Comparison of ENCODE assay signal across 1 cellular context in the genomic region with DNA sequence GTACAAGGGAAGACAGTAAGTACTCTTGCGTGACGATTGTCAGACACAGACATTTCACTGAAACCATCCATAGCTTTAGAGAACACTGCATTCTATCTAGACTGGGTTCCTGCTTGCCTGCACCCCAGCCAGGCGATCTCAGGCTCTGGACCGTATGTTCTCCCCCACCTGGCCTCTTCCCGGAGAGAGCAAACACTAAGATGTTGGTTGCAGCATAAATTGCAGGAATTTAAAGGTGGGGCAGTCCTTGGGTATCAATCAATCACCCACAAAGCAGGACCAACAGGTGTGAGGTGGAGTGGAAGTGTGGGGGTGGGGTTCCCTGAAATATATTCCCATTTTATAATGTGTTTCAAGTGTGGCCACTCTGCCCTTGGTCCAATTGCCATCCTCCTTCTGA.
TF ChIP-seq lines count a peak whose summit lies in the region.

No MANE protein-coding gene starts in this region.

TF ChIP-seq in WTC11, 78 proteins besides CTCF, POLR2A, EP300 and RAD21 (continued from another document):
- TF ChIP-seq ZNF425 (CRISPR knock-in tag; conservative IDR thresholded peaks at IDR 0.05) (no peak), CDX4 (CRISPR knock-in tag; IDR thresholded peaks at IDR 0.05; ENCODE audit: borderline replicate concordance) (no peak), HMGA2 (CRISPR knock-in tag; IDR thresholded peaks at IDR 0.05) (no peak), NFATC4 (CRISPR knock-in tag; IDR thresholded peaks at IDR 0.05) (0 out of 2 replicates have a peak, but pooled peaks have one; percentile 36), PRRX2 (CRISPR knock-in tag; IDR thresholded peaks at IDR 0.05) (peak; percentile 23; the same call in 1 of the 2 replicates), FOXJ3 (CRISPR knock-in tag; IDR thresholded peaks at IDR 0.05; ENCODE audit: borderline replicate concordance) (no peak), JUN (CRISPR knock-in tag; IDR thresholded peaks at IDR 0.05) (no peak), ZNF317 (CRISPR knock-in tag; IDR thresholded peaks at IDR 0.05; ENCODE audit: borderline replicate concordance, low read depth) (no peak), TCF7 (CRISPR knock-in tag; IDR thresholded peaks at IDR 0.05; ENCODE audit: low read depth) (no peak), MXD4 (CRISPR knock-in tag; IDR thresholded peaks at IDR 0.05; ENCODE audit: borderline replicate concordance) (no peak), E2F5 (CRISPR knock-in tag; IDR thresholded peaks at IDR 0.05) (no peak), OVOL2 (CRISPR knock-in tag; IDR thresholded peaks at IDR 0.05; ENCODE audit: borderline replicate concordance) (no peak), AR (CRISPR knock-in tag; IDR thresholded peaks at IDR 0.05) (no peak)
- TF ChIP-seq, protein P1, sequence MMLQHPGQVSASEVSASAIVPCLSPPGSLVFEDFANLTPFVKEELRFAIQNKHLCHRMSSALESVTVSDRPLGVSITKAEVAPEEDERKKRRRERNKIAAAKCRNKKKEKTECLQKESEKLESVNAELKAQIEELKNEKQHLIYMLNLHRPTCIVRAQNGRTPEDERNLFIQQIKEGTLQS (CRISPR knock-in tag; conservative IDR thresholded peaks at IDR 0.05): no peak
- TF ChIP-seq, protein P2, sequence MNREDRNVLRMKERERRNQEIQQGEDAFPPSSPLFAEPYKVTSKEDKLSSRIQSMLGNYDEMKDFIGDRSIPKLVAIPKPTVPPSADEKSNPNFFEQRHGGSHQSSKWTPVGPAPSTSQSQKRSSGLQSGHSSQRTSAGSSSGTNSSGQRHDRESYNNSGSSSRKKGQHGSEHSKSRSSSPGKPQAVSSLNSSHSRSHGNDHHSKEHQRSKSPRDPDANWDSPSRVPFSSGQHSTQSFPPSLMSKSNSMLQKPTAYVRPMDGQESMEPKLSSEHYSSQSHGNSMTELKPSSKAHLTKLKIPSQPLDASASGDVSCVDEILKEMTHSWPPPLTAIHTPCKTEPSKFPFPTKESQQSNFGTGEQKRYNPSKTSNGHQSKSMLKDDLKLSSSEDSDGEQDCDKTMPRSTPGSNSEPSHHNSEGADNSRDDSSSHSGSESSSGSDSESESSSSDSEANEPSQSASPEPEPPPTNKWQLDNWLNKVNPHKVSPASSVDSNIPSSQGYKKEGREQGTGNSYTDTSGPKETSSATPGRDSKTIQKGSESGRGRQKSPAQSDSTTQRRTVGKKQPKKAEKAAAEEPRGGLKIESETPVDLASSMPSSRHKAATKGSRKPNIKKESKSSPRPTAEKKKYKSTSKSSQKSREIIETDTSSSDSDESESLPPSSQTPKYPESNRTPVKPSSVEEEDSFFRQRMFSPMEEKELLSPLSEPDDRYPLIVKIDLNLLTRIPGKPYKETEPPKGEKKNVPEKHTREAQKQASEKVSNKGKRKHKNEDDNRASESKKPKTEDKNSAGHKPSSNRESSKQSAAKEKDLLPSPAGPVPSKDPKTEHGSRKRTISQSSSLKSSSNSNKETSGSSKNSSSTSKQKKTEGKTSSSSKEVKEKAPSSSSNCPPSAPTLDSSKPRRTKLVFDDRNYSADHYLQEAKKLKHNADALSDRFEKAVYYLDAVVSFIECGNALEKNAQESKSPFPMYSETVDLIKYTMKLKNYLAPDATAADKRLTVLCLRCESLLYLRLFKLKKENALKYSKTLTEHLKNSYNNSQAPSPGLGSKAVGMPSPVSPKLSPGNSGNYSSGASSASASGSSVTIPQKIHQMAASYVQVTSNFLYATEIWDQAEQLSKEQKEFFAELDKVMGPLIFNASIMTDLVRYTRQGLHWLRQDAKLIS (CRISPR knock-in tag; IDR thresholded peaks at IDR 0.05; ENCODE audit: borderline replicate concordance): no peak
